8 cellular contexts compared by ENCODE assay signal in genomic region chr1:149887456-149888159, GRCh38. TPM values are rescaled to one million over a fixed set of nuclear protein-coding genes. Genes with fewer than 3 reads are reported as not detected.
DNase-seq lines count a peak whose midpoint lies in the region; ATAC-seq and TF ChIP-seq lines count a peak whose summit lies in the region.

No MANE protein-coding gene starts in this region.

- DNase-seq in DMS53 treated with DMSO at 0.1 percent for 48 hours (lab: John Stamatoyannopoulos, UW; ENCODE audit: unreplicated experiment), result peak; percentile 96
- DNase-seq in KG1 (lab: John Stamatoyannopoulos, UW), result peak; percentile 67
- peak; percentile 55 for DNase-seq in activated T-cell treated with anti-CD3 and anti-CD28 coated beads, Interleukin-2, amount 50 U/mL, for 4 hours
- peak; percentile 99 for DNase-seq in fibroblast of gingiva (ENCODE audit: low read depth)
- DNase-seq in myocyte (ENCODE audit: low read depth), result peak; percentile 97
- peak; percentile 61 to 92 for DNase-seq in stimulated activated effector memory CD8-positive, alpha-beta T cell treated with anti-CD3 and anti-CD28 coated beads, Interleukin-12 subunit alpha, Interleukin-12 subunit beta, amount 100 ng/mL, for 72 hours (ENCODE audit: low spot score in 2 of 2)

- no peaks in the 10 kb centered on the region for H3K36me3 Mint-ChIP-seq in activated T-cell treated with anti-CD3 and anti-CD28 coated beads, Interleukin-2, amount 50 U/mL, for 4 hours (ENCODE audit: insufficient read depth)
- no peaks in the 10 kb centered on the region for H3K36me3 Mint-ChIP-seq in stimulated activated effector memory CD8-positive, alpha-beta T cell treated with anti-CD3 and anti-CD28 coated beads, Interleukin-12 subunit alpha, Interleukin-12 subunit beta, amount 100 ng/mL, for 72 hours

- no peaks in the 10 kb centered on the region for H3K27me3 Mint-ChIP-seq in activated T-cell treated with anti-CD3 and anti-CD28 coated beads, Interleukin-2, amount 50 U/mL, for 4 hours (ENCODE audit: low read depth)

- peak; percentile 50 for ATAC-seq in GM21723 (IDR thresholded peaks at IDR 0.05; ENCODE audit: unreplicated experiment)
- peak; percentile 61 to 66 for ATAC-seq in activated T-cell treated with anti-CD3 and anti-CD28 coated beads, Interleukin-2, amount 50 U/mL, for 4 hours
- peak; percentile 74 for ATAC-seq in stimulated activated effector memory CD8-positive, alpha-beta T cell treated with anti-CD3 and anti-CD28 coated beads, Interleukin-12 subunit alpha, Interleukin-12 subunit beta, amount 100 ng/mL, for 72 hours

- H3K27ac Mint-ChIP-seq in stimulated activated effector memory CD8-positive, alpha-beta T cell treated with anti-CD3 and anti-CD28 coated beads, Interleukin-12 subunit alpha, Interleukin-12 subunit beta, amount 100 ng/mL, for 72 hours, result no peak overlapping the region

- no peak overlapping the region for H3K4me3 Mint-ChIP-seq in activated T-cell treated with anti-CD3 and anti-CD28 coated beads, Interleukin-2, amount 50 U/mL, for 4 hours
- H3K4me3 Mint-ChIP-seq in stimulated activated effector memory CD8-positive, alpha-beta T cell treated with anti-CD3 and anti-CD28 coated beads, Interleukin-12 subunit alpha, Interleukin-12 subunit beta, amount 100 ng/mL, for 72 hours, result no peak overlapping the region

- peaks cover 3% of the 10 kb centered on the region for H3K4me1 Mint-ChIP-seq in activated T-cell treated with anti-CD3 and anti-CD28 coated beads, Interleukin-2, amount 50 U/mL, for 4 hours (ENCODE audit: low read depth)
- H3K4me1 Mint-ChIP-seq in stimulated activated effector memory CD8-positive, alpha-beta T cell treated with anti-CD3 and anti-CD28 coated beads, Interleukin-12 subunit alpha, Interleukin-12 subunit beta, amount 100 ng/mL, for 72 hours, result no peaks in the 10 kb centered on the region

- no peaks in the 10 kb centered on the region for H3K9me3 Mint-ChIP-seq in activated T-cell treated with anti-CD3 and anti-CD28 coated beads, Interleukin-2, amount 50 U/mL, for 4 hours
- no peaks in the 10 kb centered on the region for H3K9me3 Mint-ChIP-seq in stimulated activated effector memory CD8-positive, alpha-beta T cell treated with anti-CD3 and anti-CD28 coated beads, Interleukin-12 subunit alpha, Interleukin-12 subunit beta, amount 100 ng/mL, for 72 hours

TF ChIP-seq in PFSK-1, 5 proteins besides CTCF, POLR2A, EP300 and RAD21:
- TF ChIP-seq SIN3A (IDR thresholded peaks at IDR 0.05; ENCODE audit: borderline replicate concordance, insufficient read depth, low read length), result no peak
- TF ChIP-seq POLR2AphosphoS5 (IDR thresholded peaks at IDR 0.05; ENCODE audit: low read depth, low read length), result peak; percentile 66

RNA-seq across cellular contexts. Expression of gene BOLA1, which starts 11.8 kb away (rescaled TPM):
- 18.9 TPM for polyA plus RNA-seq in PFSK-1 (2012; ENCODE audit: insufficient read length, low read depth)
- 10 to 100 TPM; 15.7 to 18.9 (median 17.9) TPM for total RNA-seq in activated T-cell treated with anti-CD3 and anti-CD28 coated beads, Interleukin-2, amount 50 U/mL, for 4 hours
- total RNA-seq in myocyte, result 12.5 and 20.2 TPM in 2 replicates
- 19.5 TPM for polyA plus RNA-seq in myocyte (2012)

RNA-seq across cellular contexts. Expression of gene SV2A, which starts 30.0 kb away (rescaled TPM):
- polyA plus RNA-seq in PFSK-1 (2012; ENCODE audit: insufficient read length, low read depth), result 0.14 TPM
- total RNA-seq in activated T-cell treated with anti-CD3 and anti-CD28 coated beads, Interleukin-2, amount 50 U/mL, for 4 hours, result 1 to 10 TPM; 4.8 to 5.4 (median 5.0) TPM
- 3.0 and 4.0 TPM in 2 replicates for total RNA-seq in myocyte
- polyA plus RNA-seq in myocyte (2012), result 15.3 TPM

RNA-seq across cellular contexts. Expression of gene SF3B4, which starts 40.0 kb away (rescaled TPM):
- polyA plus RNA-seq in PFSK-1 (2012; ENCODE audit: insufficient read length, low read depth), result 65.6 TPM
- total RNA-seq in activated T-cell treated with anti-CD3 and anti-CD28 coated beads, Interleukin-2, amount 50 U/mL, for 4 hours, result 100 to 1,000 TPM; 129 to 135 (median 130) TPM
- 11.0 and 11.8 TPM in 2 replicates for total RNA-seq in myocyte
- polyA plus RNA-seq in myocyte (2012), result 48.5 TPM

RNA-seq across cellular contexts. Expression of gene MTMR11, which starts 49.1 kb away (rescaled TPM):
- polyA plus RNA-seq in PFSK-1 (2012; ENCODE audit: insufficient read length, low read depth), result 2.9 TPM
- total RNA-seq in activated T-cell treated with anti-CD3 and anti-CD28 coated beads, Interleukin-2, amount 50 U/mL, for 4 hours, result 1 to 10 TPM; 1.3 to 2.5 (median 2.0) TPM
- total RNA-seq in myocyte, result 2.3 and 2.4 TPM in 2 replicates
- 8.1 TPM for polyA plus RNA-seq in myocyte (2012)

Comparison
In these comparisons a context has a peak if more than half of its experiments do, and no peak if none do; other contexts are left out.
1. Peak in every context shown above with its lines: DNase-seq and ATAC-seq.
2. RNA of gene SF3B4, which starts 40.0 kb away (total RNA-seq): 129 to 135 TPM in activated T-cell treated with anti-CD3 and anti-CD28 coated beads, Interleukin-2, amount 50 U/mL, for 4 hours; 11.0 to 11.8 TPM in myocyte; every median in the first group is over 10 times any median in the second.